8 cellular contexts compared by ENCODE assay signal in genomic region chr6:99521557-99522286, GRCh38. TPM values are rescaled to one million over a fixed set of nuclear protein-coding genes. Genes with fewer than 3 reads are reported as not detected.
DNase-seq lines count a peak whose midpoint lies in the region; ATAC-seq, FAIRE-seq and TF ChIP-seq lines count a peak whose summit lies in the region.

No MANE protein-coding gene starts in this region.

- peak overlapping the region; percentile 84 to 94 (median 91) for H3K27ac ChIP-seq in Peyer's patch
- H3K27ac ChIP-seq in muscle layer of colon (ENCODE audit: low read depth, low read length): peak overlapping the region; percentile 75

- peak overlapping the region; percentile 88 for H3K27ac Mint-ChIP-seq in endothelial cell (ENCODE audit: unreplicated experiment)

- DNase-seq in ACHN: peak; percentile 39
- DNase-seq in GM18507 (ENCODE audit: extremely low spot score, insufficient read length, low read depth): peak; percentile 4
- no peak for DNase-seq in Peyer's patch
- DNase-seq in endothelial cell (ENCODE audit: low spot score): no peak
- DNase-seq in D721Med (ENCODE audit: insufficient read length, low spot score): no peak
- no peak for DNase-seq in NCI-H1694 (lab: John Stamatoyannopoulos, UW)

- TF ChIP-seq CTCF in Peyer's patch (IDR thresholded peaks at IDR 0.05) (no peak), endothelial cell (IDR thresholded peaks at IDR 0.05; ENCODE audit: unreplicated experiment) (no peak), D721Med (IDR thresholded peaks at IDR 0.05; ENCODE audit: insufficient read depth, missing control alignments) (no peak)

- H3K4me3 ChIP-seq in Peyer's patch: peak overlapping the region; percentile 64 to 90 (median 86)
- peak overlapping the region; percentile 63 to 99 for H3K4me3 ChIP-seq in muscle layer of colon (ENCODE audit: low read depth in 1 of 2, low read length in 2 of 2)

- peak overlapping the region; percentile 90 for H3K9ac ChIP-seq in muscle layer of colon (ENCODE audit: low read length)

- H3K4me3 Mint-ChIP-seq in endothelial cell (ENCODE audit: unreplicated experiment): peak overlapping the region; percentile 96

- no peaks in the 10 kb centered on the region for H3K36me3 Mint-ChIP-seq in endothelial cell (ENCODE audit: low read depth, unreplicated experiment)

- no peaks in the 10 kb centered on the region for H3K9me3 ChIP-seq in Peyer's patch
- H3K9me3 ChIP-seq in muscle layer of colon (ENCODE audit: low read length): no peaks in the 10 kb centered on the region

- H3K36me3 ChIP-seq in Peyer's patch: no peaks in the 10 kb centered on the region
- no peaks in the 10 kb centered on the region for H3K36me3 ChIP-seq in muscle layer of colon (ENCODE audit: insufficient read depth, low read length)

- no peaks in the 10 kb centered on the region for H3K9me3 Mint-ChIP-seq in endothelial cell (ENCODE audit: unreplicated experiment)

- no peaks in the 10 kb centered on the region for H3K27me3 Mint-ChIP-seq in endothelial cell (ENCODE audit: unreplicated experiment)

- H3K27me3 ChIP-seq in Peyer's patch (no peaks in the 10 kb centered on the region), muscle layer of colon (ENCODE audit: control insufficient read depth in 1 of 2, insufficient read depth in 2 of 2, low read length in 2 of 2) (no peaks in the 10 kb centered on the region)

- ATAC-seq in HG02970 (IDR thresholded peaks at IDR 0.05; ENCODE audit: low FRiP score, unreplicated experiment): peak; percentile 27

- H3K4me1 ChIP-seq in Peyer's patch (peaks cover 0 to 4% (median 2%) of the 10 kb centered on the region in 4 donors), muscle layer of colon (ENCODE audit: insufficient read depth, low read length) (peaks cover 14% of the 10 kb centered on the region)

- no peaks in the 10 kb centered on the region for H3K4me1 Mint-ChIP-seq in endothelial cell (ENCODE audit: unreplicated experiment)

- in situ Hi-C loops in ACHN (cut with HindIII; ENCODE audit: low pct_ligation_motif_present, low pct_unique_long_range_greater_than_20kb, low sequenced_read_pairs): no loop called here

- TF ChIP-seq POLR2A in Peyer's patch (IDR thresholded peaks at IDR 0.05): no peak

- no peak for FAIRE-seq in GM18507 (lab: Jason Lieb, UNC)
- no peak for FAIRE-seq in D721Med (lab: Jason Lieb, UNC)

RNA-seq across cellular contexts. Expression of gene USP45, which starts 6.5 kb away (rescaled TPM):
- total RNA-seq in Peyer's patch (100 to 1,000 TPM in 1 of 4 donors, 10 to 100 TPM in 3; 21.7 to 104 (median 28.7) TPM), endothelial cell (ENCODE audit: unreplicated experiment) (15.9 TPM)

RNA-seq across cellular contexts. Expression of gene CCNC, which starts 46.7 kb away (rescaled TPM):
- 10 to 100 TPM; 35.8 to 45.5 (median 40.9) TPM for total RNA-seq in Peyer's patch
- total RNA-seq in endothelial cell (ENCODE audit: unreplicated experiment): 70.0 TPM

Comparison
In these comparisons a context has a peak if more than half of its experiments do, and no peak if none do; other contexts are left out.
1. DNase-seq: peak in ACHN (single experiment) and GM18507 (single experiment); none in Peyer's patch (0 of 3), endothelial cell (single experiment), D721Med (single experiment) and NCI-H1694 (single experiment).